Comparison of ENCODE assay signal across 15 cellular contexts in the genomic region with DNA sequence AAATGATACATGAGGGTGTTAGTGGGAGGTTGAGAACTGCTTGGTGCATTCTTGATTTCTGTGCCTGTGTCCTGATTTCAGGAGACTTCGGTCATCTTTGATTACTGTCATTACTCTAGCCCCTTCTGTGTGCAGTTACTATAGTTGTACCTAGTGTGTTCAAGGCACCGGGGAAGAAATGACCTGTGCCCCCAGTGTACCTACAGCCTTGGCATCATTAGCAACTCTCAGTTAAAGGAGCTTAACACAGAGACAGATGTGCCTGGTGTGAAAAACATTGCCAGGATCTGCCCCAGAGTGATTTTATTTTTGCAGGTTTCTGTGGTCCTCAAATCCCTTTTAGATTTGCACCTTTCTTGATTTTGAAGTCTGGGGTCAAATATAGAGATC.
DNase-seq lines count a peak whose midpoint lies in the region; ATAC-seq and TF ChIP-seq lines count a peak whose summit lies in the region.
"Had no signal": no experiment of that assay in that cellular context is flagged by ENCODE, and none has a peak within 500 bp of the region (broad histone marks: within the 10 kb centered on the region; RNA-seq: fewer than 3 reads in every experiment).

No MANE protein-coding gene starts in this region.

- intact Hi-C loops in Caco-2 (cut with micrococcal nuclease; ENCODE audit: unreplicated experiment), result loop anchor here (1.0 kb wide), 3 partner anchors 11 to 61 kb away; no protein-coding TSS in a partner anchor

- BruUV-seq in Caco-2 (replicated peaks; lab: Mats Ljungman, UMichigan), result no TSS peak

- peak overlapping the region; percentile 8 for H3K9ac ChIP-seq in Loucy (ENCODE audit: low read depth, low read length, poor library complexity, severe bottlenecking)
- no peak overlapping the region for H3K9ac ChIP-seq in neural progenitor cell

- H3K4me1 Mint-ChIP-seq in Caco-2 (ENCODE audit: low read depth, unreplicated experiment), result peaks cover 75% of the 10 kb centered on the region
- peaks cover 53% of the 10 kb centered on the region for H3K4me1 Mint-ChIP-seq in central memory CD8-positive, alpha-beta T cell
- no peaks in the 10 kb centered on the region for H3K4me1 Mint-ChIP-seq in neural progenitor cell

- H3F3A ChIP-seq in Loucy (ENCODE audit: low read depth) (peaks cover 2% of the 10 kb centered on the region; the same call in 1 of the 2 replicates), neural progenitor cell (ENCODE audit: low read depth) (no peaks in the 10 kb centered on the region)

- H3K9me3 ChIP-seq in Caco-2 (no peaks in the 10 kb centered on the region), Loucy (ENCODE audit: insufficient read depth, low read depth, low read length) (no peaks in the 10 kb centered on the region), neural progenitor cell (ENCODE audit: low read depth) (no peaks in the 10 kb centered on the region)
- H3K9me3 ChIP-seq: SJCRH30, testis had no signal

- H3K4me1 ChIP-seq in Caco-2 (peaks cover 79% of the 10 kb centered on the region), Loucy (ENCODE audit: insufficient read depth, low read length, poor library complexity, severe bottlenecking) (peaks cover 58% of the 10 kb centered on the region), neural progenitor cell (no peaks in the 10 kb centered on the region)
- H3K4me1 ChIP-seq: SJCRH30, testis had no signal

- peak overlapping the region; percentile 84 for H3K27ac Mint-ChIP-seq in Caco-2 (ENCODE audit: unreplicated experiment)
- H3K27ac Mint-ChIP-seq in central memory CD8-positive, alpha-beta T cell (ENCODE audit: low read depth), result peak overlapping the region; percentile 79
- no peak overlapping the region for H3K27ac Mint-ChIP-seq in neural progenitor cell

- no peaks in the 10 kb centered on the region for H3K9me2 ChIP-seq in Loucy (replicated peaks; ENCODE audit: low read depth, low read length)

- H2AFZ ChIP-seq in Loucy (ENCODE audit: low read length) (no peak overlapping the region), neural progenitor cell (replicated peaks) (peak overlapping the region; percentile 75)

- peak overlapping the region; percentile 1 for H3K4me2 ChIP-seq in Loucy (ENCODE audit: low read depth, low read length, poor library complexity, severe bottlenecking)
- no peak overlapping the region for H3K4me2 ChIP-seq in neural progenitor cell

- peak overlapping the region; percentile 51 for H3K4me3 Mint-ChIP-seq in Caco-2 (ENCODE audit: unreplicated experiment)
- H3K4me3 Mint-ChIP-seq in central memory CD8-positive, alpha-beta T cell, result peak overlapping the region; percentile 64
- no peak overlapping the region for H3K4me3 Mint-ChIP-seq in neural progenitor cell

- TF ChIP-seq CTCF in Caco-2 (IDR thresholded peaks at IDR 0.05; ENCODE audit: insufficient read depth in 1 of 2, low read depth in 1 of 2, low read length in 1 of 2, severe bottlenecking in 1 of 2, unreplicated experiment in 1 of 2) (no peak), Loucy (conservative IDR thresholded peaks at IDR 0.05; ENCODE audit: low read length) (no peak), neural progenitor cell (IDR thresholded peaks at IDR 0.05) (no peak)

- no peak for DNase-seq in Caco-2
- DNase-seq in central memory CD8-positive, alpha-beta T cell (ENCODE audit: low spot score in 2 of 2), result no peak
- no peak for DNase-seq in neural progenitor cell (ENCODE audit: low spot score)
- DNase-seq in NCI-H1092 treated with DMSO at 0.1 percent for 48 hours (lab: John Stamatoyannopoulos, UW), result no peak
- DNase-seq in T1000 (lab: John Stamatoyannopoulos, UW), result no peak
- no peak for DNase-seq in A172 (ENCODE audit: low spot score)
- DNase-seq: activated CD4-positive, alpha-beta T cell treated with anti-CD3 and anti-CD28 coated beads for 48 hours; amygdala; effector CD4-positive, alpha-beta T cell; NCI-H748 treated with DMSO at 0.1 percent for 48 hours; SJCRH30; testis had no signal

- H3K36me3 ChIP-seq in Caco-2 (ENCODE audit: control insufficient read depth, insufficient read depth, low read length) (peaks cover 6% of the 10 kb centered on the region), Loucy (ENCODE audit: insufficient read depth, low read length) (peaks cover 73% of the 10 kb centered on the region), neural progenitor cell (no peaks in the 10 kb centered on the region)

- CTCF ChIA-PET in Caco-2 (lab: Charles Lee), result interaction anchor here (1.3 to 1.4 kb wide), 2 partner anchors 12 to 74 kb away, joined by 4 to 6 read pairs; no protein-coding TSS in a partner anchor

- no peak for ATAC-seq in central memory CD8-positive, alpha-beta T cell (replicated peaks; ENCODE audit: extremely low read depth, poor library complexity, severe bottlenecking)
- ATAC-seq in GM18502 (IDR thresholded peaks at IDR 0.05; ENCODE audit: poor library complexity, unreplicated experiment), result no peak
- ATAC-seq: HCT116 had no signal

- H4K20me1 ChIP-seq in Loucy (ENCODE audit: insufficient read depth, low read length, poor library complexity, severe bottlenecking), result peaks cover 33% of the 10 kb centered on the region
- H4K20me1 ChIP-seq in neural progenitor cell (ENCODE audit: low read depth), result no peaks in the 10 kb centered on the region

- H3K27me3 Mint-ChIP-seq in Caco-2 (ENCODE audit: insufficient read depth, unreplicated experiment) (no peaks in the 10 kb centered on the region), neural progenitor cell (ENCODE audit: insufficient read depth, low read depth) (no peaks in the 10 kb centered on the region)
- no peaks in the 10 kb centered on the region for H3K27me3 Mint-ChIP-seq in central memory CD8-positive, alpha-beta T cell

- H3K4me3 ChIP-seq in Caco-2 (ENCODE audit: low read depth, low read length) (no peak overlapping the region), Loucy (ENCODE audit: low read length, poor library complexity, severe bottlenecking) (no peak overlapping the region), neural progenitor cell (no peak overlapping the region)
- H3K4me3 ChIP-seq: SJCRH30, testis had no signal

- H3K27ac ChIP-seq in neural progenitor cell, result no peak overlapping the region
- H3K27ac ChIP-seq: SJCRH30 had no signal

- peaks cover 92% of the 10 kb centered on the region for H3K36me3 Mint-ChIP-seq in Caco-2 (ENCODE audit: insufficient read depth, unreplicated experiment)
- H3K36me3 Mint-ChIP-seq in central memory CD8-positive, alpha-beta T cell (ENCODE audit: insufficient read depth), result no peaks in the 10 kb centered on the region
- H3K36me3 Mint-ChIP-seq in neural progenitor cell, result no peaks in the 10 kb centered on the region

- H3K27me3 ChIP-seq in Caco-2 (replicated peaks; ENCODE audit: control insufficient read depth, insufficient read depth, low read length) (no peaks in the 10 kb centered on the region), Loucy (ENCODE audit: insufficient read depth, low read length, poor library complexity, severe bottlenecking) (no peaks in the 10 kb centered on the region), neural progenitor cell (no peaks in the 10 kb centered on the region)
- H3K27me3 ChIP-seq: SJCRH30, testis had no signal

- H3K9me3 Mint-ChIP-seq in Caco-2 (ENCODE audit: unreplicated experiment), result no peaks in the 10 kb centered on the region
- H3K9me3 Mint-ChIP-seq in central memory CD8-positive, alpha-beta T cell, result no peaks in the 10 kb centered on the region
- H3K9me3 Mint-ChIP-seq in neural progenitor cell, result no peaks in the 10 kb centered on the region

- H3K79me2 ChIP-seq in Loucy (ENCODE audit: insufficient read depth, low read length), result peaks cover 93% of the 10 kb centered on the region
- no peaks in the 10 kb centered on the region for H3K79me2 ChIP-seq in neural progenitor cell (ENCODE audit: low read depth)

- POLR2A ChIA-PET in Caco-2 (lab: Charles Lee), result interaction anchor here (1.8 kb wide), 1 partner anchor 26 kb away, joined by 8 read pairs; no protein-coding TSS in a partner anchor
